ENCODE assay signal across 10 cellular contexts in the genomic region with DNA sequence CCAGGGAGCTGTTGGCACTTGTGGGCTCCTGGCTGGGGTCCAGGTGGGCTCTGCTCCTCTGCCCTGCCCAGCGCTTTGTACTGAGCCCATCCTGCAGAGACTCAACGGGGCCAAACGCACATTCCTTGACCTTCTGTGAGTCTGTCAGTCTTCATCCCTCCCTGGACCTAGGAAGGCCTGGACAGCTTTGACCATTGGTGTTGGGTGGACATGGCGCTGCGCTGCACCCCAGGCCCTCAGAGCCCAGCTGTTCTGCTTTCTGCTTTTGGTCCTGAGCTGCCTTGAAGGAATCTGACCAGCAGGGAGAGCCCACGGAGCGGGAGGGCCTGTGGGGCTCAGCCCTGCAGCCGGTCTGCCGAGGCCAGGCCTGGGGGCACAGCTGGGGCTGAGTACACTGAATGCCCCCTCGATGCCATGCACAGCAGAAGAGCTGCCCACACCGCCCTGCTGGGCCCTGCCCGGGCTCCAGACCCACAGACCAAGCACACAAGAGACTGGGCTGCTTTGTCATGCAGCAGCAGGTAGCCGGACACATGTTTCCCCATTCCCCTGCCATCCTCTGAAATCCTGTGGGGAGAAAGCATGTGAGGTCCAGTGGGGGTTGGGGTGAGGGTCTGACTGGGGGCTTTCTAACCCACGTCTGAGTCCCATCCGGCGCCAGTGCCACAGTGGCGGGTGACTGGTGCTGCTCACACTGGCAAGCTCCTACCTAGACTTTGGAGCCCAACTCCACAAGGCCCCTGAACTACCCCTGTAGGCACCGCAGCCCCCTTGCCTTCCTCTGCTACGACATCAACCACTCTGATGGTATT. TPM values are rescaled to one million over a fixed set of nuclear protein-coding genes. Genes with fewer than 3 reads are reported as not detected.
DNase-seq lines count a peak whose midpoint lies in the region; ATAC-seq, FAIRE-seq and TF ChIP-seq lines count a peak whose summit lies in the region.
"Had no signal": no experiment of that assay in that cellular context is flagged by ENCODE, and none has a peak within 500 bp of the region (broad histone marks: within the 10 kb centered on the region; RNA-seq: fewer than 3 reads in every experiment).

No MANE protein-coding gene starts in this region.

- H3K9me3 Mint-ChIP-seq in CD14-positive monocyte = no peaks in the 10 kb centered on the region

- H3K36me3 ChIP-seq in adipocyte (ENCODE audit: control insufficient read depth, insufficient read depth, low read length, severe bottlenecking) (no peaks in the 10 kb centered on the region), HepG2 (replicated peaks in 1 of 2; ENCODE audit: control insufficient read depth in 1 of 2, insufficient read depth in 2 of 2, low read length in 2 of 2) (no peaks in the 10 kb centered on the region), thyroid gland (no peaks in the 10 kb centered on the region)

- H3K4me3 Mint-ChIP-seq in CD14-positive monocyte = no peak overlapping the region

- TF ChIP-seq CTCF in C4-2B (conservative IDR thresholded peaks at IDR 0.05) = peak; percentile 48
- TF ChIP-seq CTCF in HepG2 (CRISPR knock-in tag; IDR thresholded peaks at IDR 0.05) = peak; percentile 71
- peak in 1 of 6 experiments; percentile 37 for TF ChIP-seq CTCF in thyroid gland (IDR thresholded peaks at IDR 0.05)
- TF ChIP-seq CTCF in CD14-positive monocyte (IDR thresholded peaks at IDR 0.05) = no peak

- H2AFZ ChIP-seq in HepG2 (ENCODE audit: low read length) = no peak overlapping the region

- 0 out of 2 replicates have a peak, but pooled peaks have one; percentile 40 for TF ChIP-seq RAD21 in HepG2 (CRISPR knock-in tag; IDR thresholded peaks at IDR 0.05)

- CTCF ChIA-PET in HepG2 (lab: Yijun Ruan, JAX; ENCODE audit: low intra/inter-chr PET ratio, low total read pairs) = no interaction called here

- H3K4me3 ChIP-seq in adipocyte (ENCODE audit: low read length) = no peak overlapping the region
- H3K4me3 ChIP-seq in HepG2 (replicated peaks in 1 of 3; ENCODE audit: insufficient read depth in 1 of 3, low read depth in 2 of 3, low read length in 3 of 3) = no peak overlapping the region
- H3K4me3 ChIP-seq in thyroid gland (replicated peaks in 1 of 3) = no peak overlapping the region

- no peak overlapping the region for H3K9ac ChIP-seq in adipocyte (ENCODE audit: low read length)
- H3K9ac ChIP-seq in HepG2 (ENCODE audit: insufficient read depth, low read depth, low read length) = no peak overlapping the region

- H3K27me3 ChIP-seq in adipocyte (replicated peaks; ENCODE audit: control insufficient read depth, insufficient read depth, low read length) (peaks cover 36% of the 10 kb centered on the region), HepG2 (ENCODE audit: control insufficient read depth in 1 of 2, insufficient read depth in 2 of 2, low read length in 2 of 2) (peaks cover 27 to 89% of the 10 kb centered on the region in 2 experiments), thyroid gland (no peaks in the 10 kb centered on the region)

- peak; percentile 81 for ATAC-seq in HepG2

- H3K27ac Mint-ChIP-seq in CD14-positive monocyte = no peak overlapping the region

- in situ Hi-C loops in HepG2 (cut with HindIII; ENCODE audit: extremely low pct_ligation_motif_present, low pct_unique_long_range_greater_than_20kb) = loop anchor here (25.0 kb wide), 1 partner anchor 1213 kb away; no protein-coding TSS in a partner anchor

- H3K27ac ChIP-seq in C4-2B (no peak overlapping the region), HepG2 (ENCODE audit: extremely low read length, insufficient read depth, low read length) (no peak overlapping the region), thyroid gland (no peak overlapping the region)

- BruUV-seq in HepG2 (replicated peaks; lab: Mats Ljungman, UMichigan) = no TSS peak

- 0 out of 2 replicates have a peak, but pooled peaks cover 3% of the 10 kb centered on the region for H4K20me1 ChIP-seq in HepG2 (ENCODE audit: insufficient read depth, low read length)

- H3K36me3 Mint-ChIP-seq in CD14-positive monocyte = no peaks in the 10 kb centered on the region

- 2% methylated on average over 9 of the region's 19 CpGs for WGBS in HepG2 (ENCODE audit: low lambda C conversion rate)
- WGBS in thyroid gland, 2 donors = 69 to 79% methylated on average over 10 to 15 of the region's 19 CpGs

- intact Hi-C loops in HepG2 (cut with micrococcal nuclease; ENCODE audit: unreplicated experiment) (no loop called here), thyroid gland (cut with DNase I) (no loop called here), CD14-positive monocyte (cut with micrococcal nuclease) (no loop called here)

- H3K27me3 Mint-ChIP-seq in CD14-positive monocyte (ENCODE audit: low read depth in 3 of 3) = peaks cover 1 to 4% (median 3%) of the 10 kb centered on the region in 3 donors

- TF ChIP-seq EP300 in HepG2 (IDR thresholded peaks at IDR 0.05; ENCODE audit: low read depth in 2 of 2, low read length in 2 of 2) (no peak), HepG2 (CRISPR knock-in tag; IDR thresholded peaks at IDR 0.05; ENCODE audit: borderline replicate concordance) (no peak)

- TF ChIP-seq POLR2A in HepG2 (IDR thresholded peaks at IDR 0.05; ENCODE audit: insufficient read depth in 1 of 2, low read depth in 2 of 2, low read length in 2 of 2) = no peak
- no peak for TF ChIP-seq POLR2A in thyroid gland (IDR thresholded peaks at IDR 0.05)

- FAIRE-seq in HepG2 (lab: Jason Lieb, UNC) = no peak

- DNase-seq in HT-29 (ENCODE audit: low spot score) (peak; percentile 76), adipocyte (ENCODE audit: low read depth) (peak; percentile 31), HepG2 (ENCODE audit: low spot score) (no peak), thyroid gland (no peak), kidney glomerular epithelial cell (lab: John Stamatoyannopoulos, UW) (no peak), CD14-positive monocyte (ENCODE audit: low spot score) (no peak)
- no peak for DNase-seq in stimulated activated naive CD4-positive, alpha-beta T cell treated with Interleukin-2 at 50 U/mL for 16 hours (lab: John Stamatoyannopoulos, UW)
- DNase-seq: central memory CD4-positive, alpha-beta T cell; NCI-H446 treated with DMSO at 0.1 percent for 48 hours had no signal

- POLR2A ChIA-PET in HepG2 (lab: Yijun Ruan, JAX) = no interaction called here

- H3K4me1 ChIP-seq in adipocyte (ENCODE audit: control insufficient read depth, insufficient read depth, low read length) (no peaks in the 10 kb centered on the region), HepG2 (ENCODE audit: insufficient read depth, low read length) (peaks cover 6% of the 10 kb centered on the region; the same call in 1 of the 2 replicates), thyroid gland (no peaks in the 10 kb centered on the region)

- no peaks in the 10 kb centered on the region for H3K4me1 Mint-ChIP-seq in CD14-positive monocyte

- no peaks in the 10 kb centered on the region for H3K79me2 ChIP-seq in HepG2 (ENCODE audit: insufficient read depth, low read length)

- H3K4me2 ChIP-seq in HepG2 (ENCODE audit: low read depth, low read length) = no peak overlapping the region

- H3K9me3 ChIP-seq in adipocyte (ENCODE audit: control insufficient read depth, low read length) = no peaks in the 10 kb centered on the region
- H3K9me3 ChIP-seq in HepG2 (ENCODE audit: low read length) = no peaks in the 10 kb centered on the region
- no peaks in the 10 kb centered on the region for H3K9me3 ChIP-seq in thyroid gland

RNA-seq across cellular contexts. Expression of gene CCDC188, which starts 24.1 kb away (rescaled TPM):
- 0.20 and 0.34 TPM in 2 replicates for total RNA-seq in HT-29 (2014; rRNA removed; shearing (Covaris generic))
- total RNA-seq in HepG2 (2016; rRNA removed; fragmentation: Illumina TruSeq; extraction: Trizol) (not detected in 2 replicates), thyroid gland (1 to 10 TPM in 1 of 4 donors, under 1 TPM in 1, not detected in 2; 0.39 to 2.1 TPM)
- not detected in 2 replicates for total RNA-seq in HepG2 (2016; cell fraction: cytosol; rRNA removed; fragmentation: Illumina TruSeq; extraction: Trizol; ENCODE audit: low read depth)
- total RNA-seq in HepG2 (2016; cell fraction: insoluble cytoplasmic fraction; rRNA removed; fragmentation: Illumina TruSeq; extraction: Trizol) = not detected in 2 replicates
- not detected in 2 replicates for total RNA-seq in HepG2 (2016; cell fraction: membrane; rRNA removed; fragmentation: Illumina TruSeq; extraction: Trizol)
- total RNA-seq in HepG2 (2016; cell fraction: nucleus; rRNA removed; fragmentation: Illumina TruSeq; extraction: Trizol) = not detected in 2 replicates
- polyA plus RNA-seq in HepG2 (2011; rRNA removed) (not detected in 2 replicates), CD14-positive monocyte (not detected)
- polyA plus RNA-seq in HepG2 (2011; cell fraction: cytosol; rRNA removed) = not detected in 2 replicates
- polyA plus RNA-seq in HepG2 (2011; cell fraction: nucleus; rRNA removed) = not detected in 2 replicates
- polyA plus RNA-seq in HepG2 (2012) = not detected in 2 replicates
- not detected in 2 replicates for polyA plus RNA-seq in HepG2 (2016; cell fraction: cytosol; fragmentation: Illumina TruSeq; extraction: Trizol; ENCODE audit: low read depth)
- polyA plus RNA-seq in HepG2 (2016; cell fraction: insoluble cytoplasmic fraction; fragmentation: Illumina TruSeq; extraction: Trizol; ENCODE audit: low read depth) = not detected in 2 replicates
- polyA plus RNA-seq in HepG2 (2016; cell fraction: membrane; fragmentation: Illumina TruSeq; extraction: Trizol; ENCODE audit: low read depth) = not detected in 2 replicates
- polyA plus RNA-seq in HepG2 (2016; cell fraction: nucleus; fragmentation: Illumina TruSeq; extraction: Trizol; ENCODE audit: insufficient read depth, low read depth) = not detected in 2 replicates
- not detected in 2 replicates for polyA minus RNA-seq in HepG2 (2011; rRNA and poly(A)+ RNA removed; ENCODE audit: low replicate concordance)
- not detected in 2 replicates for polyA minus RNA-seq in HepG2 (2011; cell fraction: cytosol; rRNA and poly(A)+ RNA removed)
- not detected in 2 replicates for polyA minus RNA-seq in HepG2 (2011; cell fraction: nucleus; rRNA and poly(A)+ RNA removed)

RNA-seq across cellular contexts. Expression of gene ZDHHC8, which starts 43.4 kb away (rescaled TPM):
- total RNA-seq in HT-29 (2014; rRNA removed; shearing (Covaris generic)) = 62.9 and 94.8 TPM in 2 replicates
- total RNA-seq in HepG2 (2016; rRNA removed; fragmentation: Illumina TruSeq; extraction: Trizol) (2.2 and 7.5 TPM in 2 replicates), thyroid gland (10 to 100 TPM; 13.4 to 22.4 (median 18.9) TPM)
- 9.7 and 13.0 TPM in 2 replicates for total RNA-seq in HepG2 (2016; cell fraction: cytosol; rRNA removed; fragmentation: Illumina TruSeq; extraction: Trizol; ENCODE audit: low read depth)
- total RNA-seq in HepG2 (2016; cell fraction: insoluble cytoplasmic fraction; rRNA removed; fragmentation: Illumina TruSeq; extraction: Trizol) = 2.3 and 6.9 TPM in 2 replicates
- 7.3 and 7.7 TPM in 2 replicates for total RNA-seq in HepG2 (2016; cell fraction: membrane; rRNA removed; fragmentation: Illumina TruSeq; extraction: Trizol)
- total RNA-seq in HepG2 (2016; cell fraction: nucleus; rRNA removed; fragmentation: Illumina TruSeq; extraction: Trizol) = 10.4 and 12.9 TPM in 2 replicates
- polyA plus RNA-seq in HepG2 (2011; rRNA removed) (21.3 and 23.8 TPM in 2 replicates), CD14-positive monocyte (1 to 10 TPM in 1 of 2 donors, under 1 TPM in 1; 0.73 to 1.1 TPM)
- 7.4 and 11.5 TPM in 2 replicates for polyA plus RNA-seq in HepG2 (2011; cell fraction: cytosol; rRNA removed)
- polyA plus RNA-seq in HepG2 (2011; cell fraction: nucleus; rRNA removed) = 339 and 424 TPM in 2 replicates
- 20.4 and 23.6 TPM in 2 replicates for polyA plus RNA-seq in HepG2 (2012)
- 4.7 and 5.5 TPM in 2 replicates for polyA plus RNA-seq in HepG2 (2016; cell fraction: cytosol; fragmentation: Illumina TruSeq; extraction: Trizol; ENCODE audit: low read depth)
- 6.9 and 9.6 TPM in 2 replicates for polyA plus RNA-seq in HepG2 (2016; cell fraction: insoluble cytoplasmic fraction; fragmentation: Illumina TruSeq; extraction: Trizol; ENCODE audit: low read depth)
- polyA plus RNA-seq in HepG2 (2016; cell fraction: membrane; fragmentation: Illumina TruSeq; extraction: Trizol; ENCODE audit: low read depth) = 13.6 and 14.9 TPM in 2 replicates
- 107 and 110 TPM in 2 replicates for polyA plus RNA-seq in HepG2 (2016; cell fraction: nucleus; fragmentation: Illumina TruSeq; extraction: Trizol; ENCODE audit: insufficient read depth, low read depth)
- polyA minus RNA-seq in HepG2 (2011; rRNA and poly(A)+ RNA removed; ENCODE audit: low replicate concordance) = 10.0 and 10.2 TPM in 2 replicates
- 4.3 and 6.2 TPM in 2 replicates for polyA minus RNA-seq in HepG2 (2011; cell fraction: cytosol; rRNA and poly(A)+ RNA removed)
- 11.3 and 19.8 TPM in 2 replicates for polyA minus RNA-seq in HepG2 (2011; cell fraction: nucleus; rRNA and poly(A)+ RNA removed)

RNA-seq across cellular contexts. Expression of gene TRMT2A, which starts 58.0 kb away (rescaled TPM):
- 241 and 278 TPM in 2 replicates for total RNA-seq in HT-29 (2014; rRNA removed; shearing (Covaris generic))
- total RNA-seq in HepG2 (2016; rRNA removed; fragmentation: Illumina TruSeq; extraction: Trizol) (18.4 and 30.3 TPM in 2 replicates), thyroid gland (10 to 100 TPM; 36.9 to 65.5 (median 53.3) TPM)
- 11.5 and 14.4 TPM in 2 replicates for total RNA-seq in HepG2 (2016; cell fraction: cytosol; rRNA removed; fragmentation: Illumina TruSeq; extraction: Trizol; ENCODE audit: low read depth)
- total RNA-seq in HepG2 (2016; cell fraction: insoluble cytoplasmic fraction; rRNA removed; fragmentation: Illumina TruSeq; extraction: Trizol) = 16.2 and 32.5 TPM in 2 replicates
- 15.5 and 21.4 TPM in 2 replicates for total RNA-seq in HepG2 (2016; cell fraction: membrane; rRNA removed; fragmentation: Illumina TruSeq; extraction: Trizol)
- total RNA-seq in HepG2 (2016; cell fraction: nucleus; rRNA removed; fragmentation: Illumina TruSeq; extraction: Trizol) = 35.9 and 49.2 TPM in 2 replicates
- polyA plus RNA-seq in HepG2 (2011; rRNA removed) (24.0 and 30.8 TPM in 2 replicates), CD14-positive monocyte (10 to 100 TPM; 20.1 to 23.5 TPM)
- 12.3 and 19.2 TPM in 2 replicates for polyA plus RNA-seq in HepG2 (2011; cell fraction: cytosol; rRNA removed)
- polyA plus RNA-seq in HepG2 (2011; cell fraction: nucleus; rRNA removed) = 251 and 263 TPM in 2 replicates
- polyA plus RNA-seq in HepG2 (2012) = 17.6 and 20.5 TPM in 2 replicates
- 7.7 TPM in 2 replicates for polyA plus RNA-seq in HepG2 (2016; cell fraction: cytosol; fragmentation: Illumina TruSeq; extraction: Trizol; ENCODE audit: low read depth)
- polyA plus RNA-seq in HepG2 (2016; cell fraction: insoluble cytoplasmic fraction; fragmentation: Illumina TruSeq; extraction: Trizol; ENCODE audit: low read depth) = 20.9 and 22.1 TPM in 2 replicates
- polyA plus RNA-seq in HepG2 (2016; cell fraction: membrane; fragmentation: Illumina TruSeq; extraction: Trizol; ENCODE audit: low read depth) = 11.9 and 13.0 TPM in 2 replicates
- polyA plus RNA-seq in HepG2 (2016; cell fraction: nucleus; fragmentation: Illumina TruSeq; extraction: Trizol; ENCODE audit: insufficient read depth, low read depth) = 95.8 and 103 TPM in 2 replicates
- 51.2 and 62.1 TPM in 2 replicates for polyA minus RNA-seq in HepG2 (2011; rRNA and poly(A)+ RNA removed; ENCODE audit: low replicate concordance)
- 10.6 and 13.6 TPM in 2 replicates for polyA minus RNA-seq in HepG2 (2011; cell fraction: cytosol; rRNA and poly(A)+ RNA removed)
- 48.9 and 53.0 TPM in 2 replicates for polyA minus RNA-seq in HepG2 (2011; cell fraction: nucleus; rRNA and poly(A)+ RNA removed)

RNA-seq across cellular contexts. Expression of gene RANBP1, which starts 59.1 kb away (rescaled TPM):
- total RNA-seq in HT-29 (2014; rRNA removed; shearing (Covaris generic)) = 978 and 1,308 TPM in 2 replicates
- total RNA-seq in HepG2 (2016; rRNA removed; fragmentation: Illumina TruSeq; extraction: Trizol) (492 and 544 TPM in 2 replicates), thyroid gland (100 to 1,000 TPM; 125 to 232 (median 173) TPM)
- total RNA-seq in HepG2 (2016; cell fraction: cytosol; rRNA removed; fragmentation: Illumina TruSeq; extraction: Trizol; ENCODE audit: low read depth) = 261 and 299 TPM in 2 replicates
- 488 and 609 TPM in 2 replicates for total RNA-seq in HepG2 (2016; cell fraction: insoluble cytoplasmic fraction; rRNA removed; fragmentation: Illumina TruSeq; extraction: Trizol)
- 327 and 371 TPM in 2 replicates for total RNA-seq in HepG2 (2016; cell fraction: membrane; rRNA removed; fragmentation: Illumina TruSeq; extraction: Trizol)
- 174 and 196 TPM in 2 replicates for total RNA-seq in HepG2 (2016; cell fraction: nucleus; rRNA removed; fragmentation: Illumina TruSeq; extraction: Trizol)
- polyA plus RNA-seq in HepG2 (2011; rRNA removed) (167 and 181 TPM in 2 replicates), CD14-positive monocyte (10 to 100 TPM; 45.0 to 47.4 TPM)
- polyA plus RNA-seq in HepG2 (2011; cell fraction: cytosol; rRNA removed) = 186 and 192 TPM in 2 replicates
- 148 and 170 TPM in 2 replicates for polyA plus RNA-seq in HepG2 (2011; cell fraction: nucleus; rRNA removed)
- 127 and 149 TPM in 2 replicates for polyA plus RNA-seq in HepG2 (2012)
- 239 and 293 TPM in 2 replicates for polyA plus RNA-seq in HepG2 (2016; cell fraction: cytosol; fragmentation: Illumina TruSeq; extraction: Trizol; ENCODE audit: low read depth)
- 614 and 703 TPM in 2 replicates for polyA plus RNA-seq in HepG2 (2016; cell fraction: insoluble cytoplasmic fraction; fragmentation: Illumina TruSeq; extraction: Trizol; ENCODE audit: low read depth)
- 272 and 323 TPM in 2 replicates for polyA plus RNA-seq in HepG2 (2016; cell fraction: membrane; fragmentation: Illumina TruSeq; extraction: Trizol; ENCODE audit: low read depth)
- polyA plus RNA-seq in HepG2 (2016; cell fraction: nucleus; fragmentation: Illumina TruSeq; extraction: Trizol; ENCODE audit: insufficient read depth, low read depth) = 346 and 368 TPM in 2 replicates
- 156 and 233 TPM in 2 replicates for polyA minus RNA-seq in HepG2 (2011; rRNA and poly(A)+ RNA removed; ENCODE audit: low replicate concordance)
- polyA minus RNA-seq in HepG2 (2011; cell fraction: cytosol; rRNA and poly(A)+ RNA removed) = 76.0 and 88.9 TPM in 2 replicates
- 52.2 and 57.9 TPM in 2 replicates for polyA minus RNA-seq in HepG2 (2011; cell fraction: nucleus; rRNA and poly(A)+ RNA removed)

Comparison
In these comparisons a context has a peak if more than half of its experiments do, and no peak if none do; other contexts are left out.
1. DNase-seq: peak in HT-29 (single experiment) and adipocyte (single experiment); none in HepG2 (single experiment), thyroid gland (0 of 2), kidney glomerular epithelial cell (single experiment), stimulated activated naive CD4-positive, alpha-beta T cell treated with Interleukin-2 at 50 U/mL for 16 hours (single experiment) and CD14-positive monocyte (single experiment).